Comparison of ENCODE assay signal across 21 cellular contexts in genomic region chr12:104299842-104300481, GRCh38. TPM values are rescaled to one million over a fixed set of nuclear protein-coding genes. Genes with fewer than 3 reads are reported as not detected.
DNase-seq lines count a peak whose midpoint lies in the region; ATAC-seq and TF ChIP-seq lines count a peak whose summit lies in the region.
"Had no signal": no experiment of that assay in that cellular context is flagged by ENCODE, and none has a peak within 500 bp of the region (broad histone marks: within the 10 kb centered on the region; RNA-seq: fewer than 3 reads in every experiment).

No MANE protein-coding gene starts in this region.

- TF ChIP-seq CTCF in activated CD8-positive, alpha-beta T cell treated with anti-CD3 and anti-CD28 coated beads for 36 hours (IDR thresholded peaks at IDR 0.05) = no peak
- TF ChIP-seq CTCF in Panc1 (IDR thresholded peaks at IDR 0.05) = no peak
- TF ChIP-seq CTCF in esophagus muscularis mucosa (IDR thresholded peaks at IDR 0.05) = no peak

- no peak for ATAC-seq in activated CD8-positive, alpha-beta T cell treated with anti-CD3 and anti-CD28 coated beads for 36 hours
- ATAC-seq in activated CD8-positive, alpha-beta T cell treated with anti-CD3 and anti-CD28 coated beads, Interleukin-2, amount 10 ng/mL, durations not matched to agents 7 days and 5 days = no peak
- ATAC-seq in Panc1 = 0 out of 2 replicates have a peak, but pooled peaks have one; percentile 6
- no peak for ATAC-seq in stimulated activated naive B cell treated with anti-CD40 and anti-IgM and Interleukin-4, amounts not matched to agents 10 μg/mL and 1 μg/mL and 100 μg/mL, for 72 hours (replicated peaks)

- H3K4me1 Mint-ChIP-seq in activated CD8-positive, alpha-beta T cell treated with anti-CD3 and anti-CD28 coated beads for 36 hours (ENCODE audit: low read depth) = peaks cover 56% of the 10 kb centered on the region
- peaks cover 54% of the 10 kb centered on the region for H3K4me1 Mint-ChIP-seq in activated CD8-positive, alpha-beta T cell treated with anti-CD3 and anti-CD28 coated beads, Interleukin-2, amount 10 ng/mL, durations not matched to agents 7 days and 5 days (ENCODE audit: low read depth)
- H3K4me1 Mint-ChIP-seq in stimulated activated naive B cell treated with anti-CD40 and anti-IgM and Interleukin-4, amounts not matched to agents 10 μg/mL and 1 μg/mL and 100 μg/mL, for 72 hours = peaks cover 27 to 66% of the 10 kb centered on the region in 2 donors

- H3K27ac ChIP-seq in Panc1 (ENCODE audit: low read length) (peak overlapping the region; percentile 96), esophagus muscularis mucosa (replicated peaks in 1 of 4) (peak overlapping the region; percentile 8 to 64 (median 56))

- CTCF ChIA-PET in activated CD8-positive, alpha-beta T cell treated with anti-CD3 and anti-CD28 coated beads for 36 hours (lab: Charles Lee) = interaction anchor here (1.0 to 1.3 kb wide), 2 partner anchors 11 to 13 kb away, joined by 3 to 4 read pairs; no protein-coding TSS in a partner anchor
- CTCF ChIA-PET in activated CD8-positive, alpha-beta T cell treated with anti-CD3 and anti-CD28 coated beads, Interleukin-2, amount 10 ng/mL, durations not matched to agents 7 days and 5 days (lab: Charles Lee) = interaction anchor here (0.8 to 5.1 kb wide), 2 partner anchors 12 to 59 kb away, joined by 3 to 37 read pairs; no protein-coding TSS in a partner anchor
- CTCF ChIA-PET in Panc1 (lab: Charles Lee) = no interaction called here

- POLR2A ChIA-PET in activated CD8-positive, alpha-beta T cell treated with anti-CD3 and anti-CD28 coated beads for 36 hours (lab: Charles Lee) = interaction anchor here (0.7 to 8.0 kb wide), 4 partner anchors 8 to 41 kb away, joined by 3 to 75 read pairs (median 4); no protein-coding TSS in a partner anchor
- POLR2A ChIA-PET in activated CD8-positive, alpha-beta T cell treated with anti-CD3 and anti-CD28 coated beads, Interleukin-2, amount 10 ng/mL, durations not matched to agents 7 days and 5 days (lab: Charles Lee) = interaction anchor here (1.0 kb wide), 1 partner anchor 12 kb away, joined by 7 read pairs; no protein-coding TSS in a partner anchor
- POLR2A ChIA-PET in Panc1 (lab: Charles Lee) = interaction anchor here (0.5 to 3.0 kb wide), 4 partner anchors 13 to 471 kb away, joined by 3 to 12 read pairs (median 4); no protein-coding TSS in a partner anchor

- DNase-seq in activated CD8-positive, alpha-beta T cell treated with anti-CD3 and anti-CD28 coated beads for 36 hours = no peak
- no peak for DNase-seq in activated CD8-positive, alpha-beta T cell treated with anti-CD3 and anti-CD28 coated beads, Interleukin-2, amount 10 ng/mL, durations not matched to agents 7 days and 5 days
- DNase-seq in Panc1 (ENCODE audit: low read depth, low spot score) (no peak), esophagus muscularis mucosa (ENCODE audit: extremely low spot score) (no peak), inferior parietal cortex (ENCODE audit: extremely low spot score) (no peak), NCI-H2081 (lab: John Stamatoyannopoulos, UW) (no peak)
- DNase-seq in stimulated activated naive B cell treated with anti-CD40 and anti-IgM and Interleukin-4, amounts not matched to agents 10 μg/mL and 1 μg/mL and 100 μg/mL, for 72 hours = no peak
- DNase-seq in stimulated activated naive CD4-positive, alpha-beta T cell (lab: John Stamatoyannopoulos, UW) = no peak
- DNase-seq: ACHN; activated CD4-positive, CD25-positive, alpha-beta regulatory T cell; CD8-positive, alpha-beta memory T cell; endodermal cell; hippocampal formation; KBM-7; NCI-H1092; NCI-H524; SHP77 treated with DMSO at 0.1 percent for 48 hours; tibial artery had no signal

- H3K4me1 ChIP-seq in Panc1 (ENCODE audit: control insufficient read depth, insufficient read depth, low read length) = peaks cover 67% of the 10 kb centered on the region
- H3K4me1 ChIP-seq in esophagus muscularis mucosa = peaks cover 51 to 97% (median 93%) of the 10 kb centered on the region in 4 donors

- no peak overlapping the region for H3K4me3 Mint-ChIP-seq in activated CD8-positive, alpha-beta T cell treated with anti-CD3 and anti-CD28 coated beads for 36 hours
- H3K4me3 Mint-ChIP-seq in activated CD8-positive, alpha-beta T cell treated with anti-CD3 and anti-CD28 coated beads, Interleukin-2, amount 10 ng/mL, durations not matched to agents 7 days and 5 days = no peak overlapping the region
- no peak overlapping the region for H3K4me3 Mint-ChIP-seq in stimulated activated naive B cell treated with anti-CD40 and anti-IgM and Interleukin-4, amounts not matched to agents 10 μg/mL and 1 μg/mL and 100 μg/mL, for 72 hours
- H3K4me3 Mint-ChIP-seq: activated T-helper 1 cell treated with anti-CD3 and anti-CD28 coated beads, Interleukin-12 subunit alpha, Interleukin-12 subunit beta, Interleukin-2, Interleukin-4 antibody, amounts not matched to agents 30 ng/mL and 10 ng/mL and 1 ng/mL, durations not matched to agents 14 hours and 24 hours and 36 hours; central memory CD8-positive, alpha-beta T cell; endodermal cell; T-helper 1 cell treated with Interleukin-12 subunit alpha and Interleukin-12 subunit beta and Interleukin-4 antibody, amounts not matched to agents 30 μg/mL and 1 μg/mL, for 36 hours had no signal

- H3K4me3 ChIP-seq in Panc1 (ENCODE audit: low read depth in 2 of 2, low read length in 2 of 2) (peak overlapping the region; percentile 57 to 73), esophagus muscularis mucosa (no peak overlapping the region)
- H3K4me3 ChIP-seq: tibial artery had no signal

- no peaks in the 10 kb centered on the region for H3K27me3 Mint-ChIP-seq in activated CD8-positive, alpha-beta T cell treated with anti-CD3 and anti-CD28 coated beads for 36 hours
- H3K27me3 Mint-ChIP-seq in activated CD8-positive, alpha-beta T cell treated with anti-CD3 and anti-CD28 coated beads, Interleukin-2, amount 10 ng/mL, durations not matched to agents 7 days and 5 days (ENCODE audit: low read depth) = no peaks in the 10 kb centered on the region
- no peaks in the 10 kb centered on the region for H3K27me3 Mint-ChIP-seq in stimulated activated naive B cell treated with anti-CD40 and anti-IgM and Interleukin-4, amounts not matched to agents 10 μg/mL and 1 μg/mL and 100 μg/mL, for 72 hours
- H3K27me3 Mint-ChIP-seq: CD8-positive, alpha-beta memory T cell; central memory CD8-positive, alpha-beta T cell had no signal

- in situ Hi-C loops in Panc1 (cut with HindIII; ENCODE audit: low pct_unique_long_range_greater_than_20kb, low sequenced_read_pairs) = loop anchor here (5.0 kb wide), 1 partner anchor 78 kb away; no protein-coding TSS in a partner anchor

- H3K9me3 Mint-ChIP-seq in activated CD8-positive, alpha-beta T cell treated with anti-CD3 and anti-CD28 coated beads for 36 hours = no peaks in the 10 kb centered on the region
- H3K9me3 Mint-ChIP-seq in activated CD8-positive, alpha-beta T cell treated with anti-CD3 and anti-CD28 coated beads, Interleukin-2, amount 10 ng/mL, durations not matched to agents 7 days and 5 days (ENCODE audit: insufficient read depth) = no peaks in the 10 kb centered on the region
- H3K9me3 Mint-ChIP-seq in stimulated activated naive B cell treated with anti-CD40 and anti-IgM and Interleukin-4, amounts not matched to agents 10 μg/mL and 1 μg/mL and 100 μg/mL, for 72 hours = no peaks in the 10 kb centered on the region
- H3K9me3 Mint-ChIP-seq: activated T-helper 1 cell treated with anti-CD3 and anti-CD28 coated beads, Interleukin-12 subunit alpha, Interleukin-12 subunit beta, Interleukin-2, Interleukin-4 antibody, amounts not matched to agents 30 ng/mL and 10 ng/mL and 1 ng/mL, durations not matched to agents 14 hours and 24 hours and 36 hours; CD8-positive, alpha-beta memory T cell; central memory CD8-positive, alpha-beta T cell; endodermal cell; T-helper 1 cell treated with Interleukin-12 subunit alpha and Interleukin-12 subunit beta and Interleukin-4 antibody, amounts not matched to agents 30 μg/mL and 1 μg/mL, for 36 hours had no signal

- peaks cover 55% of the 10 kb centered on the region for H3K36me3 Mint-ChIP-seq in activated CD8-positive, alpha-beta T cell treated with anti-CD3 and anti-CD28 coated beads for 36 hours (ENCODE audit: low read depth)
- peaks cover 43% of the 10 kb centered on the region for H3K36me3 Mint-ChIP-seq in activated CD8-positive, alpha-beta T cell treated with anti-CD3 and anti-CD28 coated beads, Interleukin-2, amount 10 ng/mL, durations not matched to agents 7 days and 5 days (ENCODE audit: low read depth)
- peaks cover 47 to 65% of the 10 kb centered on the region in 2 donors for H3K36me3 Mint-ChIP-seq in stimulated activated naive B cell treated with anti-CD40 and anti-IgM and Interleukin-4, amounts not matched to agents 10 μg/mL and 1 μg/mL and 100 μg/mL, for 72 hours

- H3K36me3 ChIP-seq in Panc1 (ENCODE audit: control insufficient read depth, insufficient read depth, low read length) (peaks cover 17% of the 10 kb centered on the region), esophagus muscularis mucosa (peaks cover 0 to 71% (median 29%) of the 10 kb centered on the region in 4 donors)

- H3K9me3 ChIP-seq in Panc1 (ENCODE audit: control insufficient read depth, insufficient read depth, low read depth, low read length) = no peaks in the 10 kb centered on the region
- no peaks in the 10 kb centered on the region for H3K9me3 ChIP-seq in esophagus muscularis mucosa
- H3K9me3 ChIP-seq: tibial artery had no signal

- no peak for TF ChIP-seq EP300 in esophagus muscularis mucosa (IDR thresholded peaks at IDR 0.05)

- intact Hi-C loops in activated CD8-positive, alpha-beta T cell treated with anti-CD3 and anti-CD28 coated beads for 36 hours (cut with micrococcal nuclease) = loop anchor here (5.0 kb wide), 1 partner anchor 83 kb away; the partner anchor contains the start of gene TXNRD1
- intact Hi-C loops in Panc1 (cut with micrococcal nuclease; ENCODE audit: unreplicated experiment) = loop anchor here (5.0 to 10.0 kb wide), 2 partner anchors 78 to 165 kb away; partner anchors contain the start of gene NFYB
- intact Hi-C loops in esophagus muscularis mucosa (cut with DNase I) = loop anchor here (5.0 kb wide), 1 partner anchor 83 kb away; the partner anchor contains the start of gene TXNRD1

- H3K27ac Mint-ChIP-seq in activated CD8-positive, alpha-beta T cell treated with anti-CD3 and anti-CD28 coated beads for 36 hours = peak overlapping the region; percentile 67
- no peak overlapping the region for H3K27ac Mint-ChIP-seq in activated CD8-positive, alpha-beta T cell treated with anti-CD3 and anti-CD28 coated beads, Interleukin-2, amount 10 ng/mL, durations not matched to agents 7 days and 5 days
- peak overlapping the region; percentile 20 for H3K27ac Mint-ChIP-seq in stimulated activated naive B cell treated with anti-CD40 and anti-IgM and Interleukin-4, amounts not matched to agents 10 μg/mL and 1 μg/mL and 100 μg/mL, for 72 hours
- H3K27ac Mint-ChIP-seq: activated T-helper 1 cell treated with anti-CD3 and anti-CD28 coated beads, Interleukin-12 subunit alpha, Interleukin-12 subunit beta, Interleukin-2, Interleukin-4 antibody, amounts not matched to agents 30 ng/mL and 10 ng/mL and 1 ng/mL, durations not matched to agents 14 hours and 24 hours and 36 hours; endodermal cell; T-helper 1 cell treated with Interleukin-12 subunit alpha and Interleukin-12 subunit beta and Interleukin-4 antibody, amounts not matched to agents 30 μg/mL and 1 μg/mL, for 36 hours had no signal

- TF ChIP-seq POLR2A in esophagus muscularis mucosa (IDR thresholded peaks at IDR 0.05; ENCODE audit: low read depth) = no peak

- no peaks in the 10 kb centered on the region for H3K27me3 ChIP-seq in Panc1 (ENCODE audit: control insufficient read depth, insufficient read depth, low read length)
- no peaks in the 10 kb centered on the region for H3K27me3 ChIP-seq in esophagus muscularis mucosa
- H3K27me3 ChIP-seq: tibial artery had no signal

- WGBS in esophagus muscularis mucosa = 65% methylated on average over 6 of the region's 6 CpGs

- TSS peak; percentile 7 for BruUV-seq in Panc1 (replicated peaks; lab: Mats Ljungman, UMichigan)

RNA-seq across cellular contexts. Expression of gene EID3, which starts 3.6 kb away (rescaled TPM):
- 1 to 10 TPM; 3.7 to 4.8 TPM for total RNA-seq in activated CD8-positive, alpha-beta T cell treated with anti-CD3 and anti-CD28 coated beads for 36 hours
- 1 to 10 TPM; 7.2 to 7.8 TPM for total RNA-seq in activated CD8-positive, alpha-beta T cell treated with anti-CD3 and anti-CD28 coated beads, Interleukin-2, amount 10 ng/mL, durations not matched to agents 7 days and 5 days
- total RNA-seq in Panc1 (2021; ENCODE audit: unreplicated experiment) = 18.5 TPM
- 12.6 TPM for polyA plus RNA-seq in Panc1 (2012; ENCODE audit: insufficient read length)
- 10 to 100 TPM in 3 of 4 donors, 1 to 10 TPM in 1; 7.6 to 19.5 (median 12.1) TPM for total RNA-seq in esophagus muscularis mucosa

Comparison
In these comparisons a context has a peak if more than half of its experiments do, and no peak if none do; other contexts are left out.
1. H3K4me3 ChIP-seq: peak in Panc1 (2 of 2); none in esophagus muscularis mucosa (0 of 4).